Comparison of ENCODE assay signal across 8 cellular contexts in genomic region chr1:155687705-155688317, GRCh38. TPM values are rescaled to one million over a fixed set of nuclear protein-coding genes. Genes with fewer than 3 reads are reported as not detected.
DNase-seq lines count a peak whose midpoint lies in the region; ATAC-seq and TF ChIP-seq lines count a peak whose summit lies in the region.
"Not testable (repeated sequence)": the region's sequence is repeated elsewhere in the genome, so short reads cannot be mapped to it uniquely, and the experiment has no call there.

No MANE protein-coding gene starts in this region.

- not testable (repeated sequence) for H4K8ac ChIP-seq in mesendoderm (ENCODE audit: low read depth, low read length)

- intact Hi-C loops in spleen (cut with DNase I; ENCODE audit: low total_unique reads), result not testable (repeated sequence)

- peak overlapping the region; percentile 18 for H3K4ac ChIP-seq in mesendoderm (ENCODE audit: low read depth, low read length)

- peak overlapping the region; percentile 93 to 98 (median 94) for H3K27ac Mint-ChIP-seq in CD4-positive, CD25-positive, alpha-beta regulatory T cell

- not testable (repeated sequence) for H4K5ac ChIP-seq in mesendoderm (ENCODE audit: low read length)

- peaks cover 18% of the 10 kb centered on the region for H3K36me3 Mint-ChIP-seq in CD4-positive, CD25-positive, alpha-beta regulatory T cell

- H3K9me3 ChIP-seq in CD4-positive, CD25-positive, alpha-beta regulatory T cell (ENCODE audit: control insufficient read depth in 2 of 2, low read length in 2 of 2); Peyer's patch; adipocyte (ENCODE audit: control insufficient read depth, low read length); fibroblast of lung (ENCODE audit: control insufficient read depth, insufficient read depth, low read depth, low read length); spleen: not testable (repeated sequence)

- peak overlapping the region; percentile 91 for H2AFZ ChIP-seq in fibroblast of lung (ENCODE audit: low read length)

- H3K18ac ChIP-seq in mesendoderm (ENCODE audit: low read length), result peak overlapping the region; percentile 11

- not testable (repeated sequence) for H2BK15ac ChIP-seq in mesendoderm (replicated peaks; ENCODE audit: low read depth)

- not testable (repeated sequence) for H2BK120ac ChIP-seq in mesendoderm (ENCODE audit: low read depth, low read length)

- peak overlapping the region; percentile 100 for H3K56ac ChIP-seq in mesendoderm (ENCODE audit: low read length)

- peak overlapping the region; percentile 70 for H2BK5ac ChIP-seq in mesendoderm (ENCODE audit: low read length)

- peaks cover 46% of the 10 kb centered on the region for H3K4me1 ChIP-seq in CD4-positive, CD25-positive, alpha-beta regulatory T cell (ENCODE audit: control insufficient read depth, insufficient read depth, low read length, poor library complexity, severe bottlenecking)
- H3K4me1 ChIP-seq in Peyer's patch (peaks cover 0 to 28% (median 0%) of the 10 kb centered on the region in 4 donors), adipocyte (ENCODE audit: control insufficient read depth, insufficient read depth, low read length) (peaks cover 24% of the 10 kb centered on the region), spleen (peaks cover 14 to 77% (median 59%) of the 10 kb centered on the region in 6 donors)
- H3K4me1 ChIP-seq in fibroblast of lung (ENCODE audit: control insufficient read depth, extremely low read depth, insufficient read depth, low read length); mesendoderm (ENCODE audit: control insufficient read depth, low read depth, low read length): not testable (repeated sequence)

- peaks cover 12% of the 10 kb centered on the region for H3K36me3 ChIP-seq in CD4-positive, CD25-positive, alpha-beta regulatory T cell (ENCODE audit: control insufficient read depth, insufficient read depth, low read length)
- H3K36me3 ChIP-seq in Peyer's patch (peaks cover 0 to 15% (median 0%) of the 10 kb centered on the region in 3 donors), adipocyte (ENCODE audit: control insufficient read depth, insufficient read depth, low read length, severe bottlenecking) (peaks cover 16% of the 10 kb centered on the region), spleen (peaks cover 0 to 34% (median 8%) of the 10 kb centered on the region in 6 donors)
- not testable (repeated sequence) for H3K36me3 ChIP-seq in fibroblast of lung (ENCODE audit: control insufficient read depth, insufficient read depth, low read length); mesendoderm (ENCODE audit: control insufficient read depth, insufficient read depth, low read length)

- H3K27me3 Mint-ChIP-seq in CD4-positive, CD25-positive, alpha-beta regulatory T cell, result not testable (repeated sequence)

- not testable (repeated sequence) for H3K9me3 Mint-ChIP-seq in CD4-positive, CD25-positive, alpha-beta regulatory T cell

- not testable (repeated sequence) for H2AK5ac ChIP-seq in mesendoderm (ENCODE audit: low read length)

- peak overlapping the region; percentile 93 for H3K4me3 ChIP-seq in CD4-positive, CD25-positive, alpha-beta regulatory T cell (ENCODE audit: low read depth, low read length)
- peak overlapping the region; percentile 76 to 99 (median 97) for H3K4me3 ChIP-seq in Peyer's patch
- peak overlapping the region; percentile 99 for H3K4me3 ChIP-seq in adipocyte (ENCODE audit: low read length)
- H3K4me3 ChIP-seq in fibroblast of lung (replicated peaks in 1 of 4; ENCODE audit: control extremely low read depth in 1 of 4, insufficient read depth in 1 of 4, low read depth in 3 of 4, low read length in 4 of 4), result peak overlapping the region; percentile 90 to 96 (median 95)
- H3K4me3 ChIP-seq in mesendoderm (ENCODE audit: low read length), result peak overlapping the region; percentile 96
- peak overlapping the region; percentile 72 to 100 (median 94) for H3K4me3 ChIP-seq in spleen

- peak overlapping the region; percentile 97 for H3K23ac ChIP-seq in mesendoderm (ENCODE audit: low read length)

- H3K4me3 Mint-ChIP-seq in CD4-positive, CD25-positive, alpha-beta regulatory T cell, result peak overlapping the region; percentile 97 to 99 (median 98)

- not testable (repeated sequence) for DNase-seq in CD4-positive, CD25-positive, alpha-beta regulatory T cell; adipocyte (ENCODE audit: low read depth); fibroblast of lung (ENCODE audit: low read depth in 2 of 2); mesendoderm; spleen
- DNase-seq in Peyer's patch, result peak in 1 of 3 donors; percentile 17

- not testable (repeated sequence) for ATAC-seq in CD4-positive, CD25-positive, alpha-beta regulatory T cell (ENCODE audit: low read depth in 2 of 2)
- ATAC-seq in GM21381 (IDR thresholded peaks at IDR 0.05; ENCODE audit: unreplicated experiment), result peak; percentile 11
- peak; percentile 19 for ATAC-seq in HG03175 (IDR thresholded peaks at IDR 0.05; ENCODE audit: unreplicated experiment)

- H3K4me2 ChIP-seq in fibroblast of lung (ENCODE audit: extremely low read depth, insufficient read depth, low read length) (peak overlapping the region; percentile 25), mesendoderm (ENCODE audit: low read length) (peak overlapping the region; percentile 50)

- H3K9ac ChIP-seq in adipocyte (ENCODE audit: low read length), result peak overlapping the region; percentile 100
- H3K9ac ChIP-seq in fibroblast of lung (ENCODE audit: insufficient read depth, low read length), result peak overlapping the region; percentile 100
- peak overlapping the region; percentile 99 for H3K9ac ChIP-seq in mesendoderm (ENCODE audit: low read length)

- not testable (repeated sequence) for H3K79me1 ChIP-seq in mesendoderm (ENCODE audit: low read length)

- not testable (repeated sequence) for TF ChIP-seq POLR2A in Peyer's patch (IDR thresholded peaks at IDR 0.05); spleen (IDR thresholded peaks at IDR 0.05)

- peaks cover 23 to 75% (median 53%) of the 10 kb centered on the region in 4 donors for H3K4me1 Mint-ChIP-seq in CD4-positive, CD25-positive, alpha-beta regulatory T cell

- peak overlapping the region; percentile 86 for H3K27ac ChIP-seq in CD4-positive, CD25-positive, alpha-beta regulatory T cell (ENCODE audit: insufficient read depth, low read length, poor library complexity, severe bottlenecking)
- peak overlapping the region; percentile 91 to 97 (median 94) for H3K27ac ChIP-seq in Peyer's patch
- peak overlapping the region; percentile 100 for H3K27ac ChIP-seq in fibroblast of lung (ENCODE audit: insufficient read depth, low read length)
- H3K27ac ChIP-seq in mesendoderm (ENCODE audit: low read depth, low read length), result peak overlapping the region; percentile 94
- peak overlapping the region; percentile 94 to 100 (median 98) for H3K27ac ChIP-seq in spleen

- not testable (repeated sequence) for H4K20me1 ChIP-seq in fibroblast of lung (ENCODE audit: control insufficient read depth, extremely low read depth, insufficient read depth, low read length)

- peak in 1 of 6 experiments; percentile 9 for TF ChIP-seq CTCF in Peyer's patch (IDR thresholded peaks at IDR 0.05)
- not testable (repeated sequence) for TF ChIP-seq CTCF in fibroblast of lung (conservative IDR thresholded peaks at IDR 0.05 in 1 of 2, IDR thresholded peaks at IDR 0.05 in 1 of 2; ENCODE audit: low read depth in 1 of 2, low read length in 2 of 2); spleen (IDR thresholded peaks at IDR 0.05 in 8 of 11, conservative IDR thresholded peaks at IDR 0.05 in 3 of 11)

- H3K27me3 ChIP-seq in CD4-positive, CD25-positive, alpha-beta regulatory T cell (ENCODE audit: control insufficient read depth, insufficient read depth, low read length); Peyer's patch; adipocyte (replicated peaks; ENCODE audit: control insufficient read depth, insufficient read depth, low read length); fibroblast of lung (ENCODE audit: control insufficient read depth, insufficient read depth, low read length); mesendoderm (ENCODE audit: insufficient read depth, low read length, poor library complexity); spleen (replicated peaks in 1 of 7): not testable (repeated sequence)

- peaks cover 88% of the 10 kb centered on the region for H3K79me2 ChIP-seq in fibroblast of lung (ENCODE audit: control insufficient read depth, insufficient read depth, low read length)
- peaks cover 55% of the 10 kb centered on the region for H3K79me2 ChIP-seq in mesendoderm (ENCODE audit: control insufficient read depth, insufficient read depth, low read length)

- WGBS in mesendoderm (ENCODE audit: extremely low coverage, insufficient coverage, low lambda C conversion rate), result no CpG with 5 or more reads among the region's 34 CpGs
- WGBS in spleen, 5 donors, result 0 to 1% (median 0%) methylated on average over 24 to 27 of the region's 34 CpGs

RNA-seq across cellular contexts. Expression of gene YY1AP1, which starts 0.8 kb away (rescaled TPM):
- total RNA-seq in CD4-positive, CD25-positive, alpha-beta regulatory T cell, result 96.5 TPM
- polyA plus RNA-seq in CD4-positive, CD25-positive, alpha-beta regulatory T cell, result 10 to 100 TPM; 39.2 to 46.9 (median 43.3) TPM
- total RNA-seq in Peyer's patch, result 100 to 1,000 TPM in 2 of 4 donors, 10 to 100 TPM in 2; 64.5 to 144 (median 84.3) TPM
- total RNA-seq in fibroblast of lung, result 53.9 and 70.8 TPM in 2 replicates
- polyA plus RNA-seq in fibroblast of lung, result 86.4 and 87.6 TPM in 2 replicates
- 32.3 and 33.2 TPM in 2 replicates for polyA plus RNA-seq in fibroblast of lung (2012)
- 42.9 and 69.9 TPM in 2 replicates for polyA minus RNA-seq in fibroblast of lung (ENCODE audit: low replicate concordance)
- polyA plus RNA-seq in mesendoderm (2013, experiment 1 of 2), result 43.1 TPM
- polyA plus RNA-seq in mesendoderm (2013, experiment 2 of 2), result 42.0 TPM
- total RNA-seq in spleen, result 100 to 1,000 TPM in 2 of 7 donors, 10 to 100 TPM in 5; 73.8 to 145 (median 87.4) TPM
- polyA plus RNA-seq in spleen, result 10 to 100 TPM; 21.9 to 35.6 (median 34.2) TPM

RNA-seq across cellular contexts. Expression of gene DAP3, which starts 1.1 kb away (rescaled TPM):
- total RNA-seq in CD4-positive, CD25-positive, alpha-beta regulatory T cell, result 120 TPM
- polyA plus RNA-seq in CD4-positive, CD25-positive, alpha-beta regulatory T cell, result 100 to 1,000 TPM; 117 to 133 (median 126) TPM
- total RNA-seq in Peyer's patch (100 to 1,000 TPM in 3 of 4 donors, 10 to 100 TPM in 1; 72.8 to 160 (median 153) TPM), fibroblast of lung (53.7 and 54.2 TPM in 2 replicates), spleen (100 to 1,000 TPM in 4 of 7 donors, 10 to 100 TPM in 3; 87.3 to 150 (median 100) TPM)
- polyA plus RNA-seq in fibroblast of lung (103 and 124 TPM in 2 replicates), spleen (100 to 1,000 TPM in 1 of 3 donors, 10 to 100 TPM in 2; 90.4 to 135 (median 98.6) TPM)
- 83.5 and 94.9 TPM in 2 replicates for polyA plus RNA-seq in fibroblast of lung (2012)
- 73.8 and 95.0 TPM in 2 replicates for polyA minus RNA-seq in fibroblast of lung (ENCODE audit: low replicate concordance)
- polyA plus RNA-seq in mesendoderm (2013, experiment 1 of 2), result 107 TPM
- 109 TPM for polyA plus RNA-seq in mesendoderm (2013, experiment 2 of 2)
